Comparison of ENCODE assay signal across 20 cellular contexts in genomic region chr19:1889907-1890306, GRCh38.
"Had no signal": no experiment of that assay in that cellular context is flagged by ENCODE, and none has a peak within 500 bp of the region (broad histone marks: within the 10 kb centered on the region; RNA-seq: fewer than 3 reads in every experiment).

No MANE protein-coding gene starts in this region.

- H3K27ac Mint-ChIP-seq: activated B cell treated with CpG ODN at 0.5 μM for 24 hours, endodermal cell had no signal

- H3K4me1 ChIP-seq: foreskin keratinocyte had no signal

- H3K27ac ChIP-seq: dorsolateral prefrontal cortex, foreskin keratinocyte, lower lobe of right lung, SK-N-MC, tibial nerve, vagina had no signal

- H3K9me3 ChIP-seq: lower lobe of right lung, tibial nerve, vagina had no signal

- DNase-seq: activated B cell treated with CpG ODN at 0.5 μM for 24 hours; activated naive CD4-positive, alpha-beta T cell treated with anti-CD3 and anti-CD28 coated beads, Interleukin-2, amount 50 U/mL, for 16 hours; activated T-cell treated with anti-CD3 and anti-CD28 coated beads, Interleukin-2, amount 50 U/mL, for 4 hours; amygdala; caudate nucleus; dorsolateral prefrontal cortex; endodermal cell; foreskin keratinocyte; hippocampal formation; left cardiac atrium; lower lobe of right lung; natural killer cell; retina; stimulated activated CD8-positive, alpha-beta memory T cell treated with anti-CD3 and anti-CD28 coated beads, Interleukin-4, amount 100 ng/mL, for 48 hours; stimulated activated naive CD4-positive, alpha-beta T cell treated with Interleukin-2 at 50 U/mL for 16 hours had no signal

- H3K9me3 Mint-ChIP-seq: activated B cell treated with CpG ODN at 0.5 μM for 24 hours; activated T-cell treated with anti-CD3 and anti-CD28 coated beads, Interleukin-2, amount 50 U/mL, for 4 hours; endodermal cell; natural killer cell had no signal

- ATAC-seq: activated T-cell treated with anti-CD3 and anti-CD28 coated beads, Interleukin-2, amount 50 U/mL, for 4 hours; foreskin keratinocyte; left cardiac atrium; lower lobe of right lung; natural killer cell had no signal

- H3K4me3 ChIP-seq: dorsolateral prefrontal cortex, lower lobe of right lung, SK-N-MC, tibial nerve, vagina had no signal

- H3K4me3 Mint-ChIP-seq: activated B cell treated with CpG ODN at 0.5 μM for 24 hours; activated T-cell treated with anti-CD3 and anti-CD28 coated beads, Interleukin-2, amount 50 U/mL, for 4 hours; endodermal cell; natural killer cell had no signal

- H3K36me3 ChIP-seq: lower lobe of right lung, tibial nerve, vagina had no signal

- H3K27me3 Mint-ChIP-seq: activated B cell treated with CpG ODN at 0.5 μM for 24 hours had no signal

- H3K27me3 ChIP-seq: dorsolateral prefrontal cortex, foreskin keratinocyte, tibial nerve, vagina had no signal

- FAIRE-seq: colon, islet of Langerhans had no signal

- H3K36me3 Mint-ChIP-seq: natural killer cell had no signal
